ENCODE assay signal across 16 cellular contexts in genomic region chr16:75801307-75801706, GRCh38.
DNase-seq lines count a peak whose midpoint lies in the region; ATAC-seq, FAIRE-seq and TF ChIP-seq lines count a peak whose summit lies in the region.
"Had no signal": no experiment of that assay in that cellular context is flagged by ENCODE, and none has a peak within 500 bp of the region (broad histone marks: within the 10 kb centered on the region; RNA-seq: fewer than 3 reads in every experiment).

No MANE protein-coding gene starts in this region.

- DNase-seq in NAMALWA (ENCODE audit: low spot score), result peak; percentile 30
- no peak for DNase-seq in K562 (ENCODE audit: extremely low read depth in 1 of 4, low spot score in 3 of 4)
- DNase-seq in myocyte (ENCODE audit: low read depth), result peak; percentile 18
- no peak for DNase-seq in NCI-H2196 treated with DMSO at 0.1 percent for 48 hours (lab: John Stamatoyannopoulos, UW; ENCODE audit: unreplicated experiment)
- no peak for DNase-seq in activated CD4-positive, alpha-beta T cell treated with anti-CD3 and anti-CD28 coated beads, Interleukin-2, amount 10 ng/mL, durations not matched to agents 7 days and 5 days
- DNase-seq: activated T-cell treated with anti-CD3 and anti-CD28 coated beads, Interleukin-2, amount 50 U/mL, for 24 hours; aorta; CD4-positive, alpha-beta memory T cell; NCI-H345; SIG-M5 had no signal

- no peaks in the 10 kb centered on the region for H4K20me1 ChIP-seq in K562 (replicated peaks; ENCODE audit: control insufficient read depth, insufficient read depth, low read length)

- H3K4me3 Mint-ChIP-seq in activated CD4-positive, alpha-beta T cell treated with anti-CD3 and anti-CD28 coated beads, Interleukin-2, amount 10 ng/mL, durations not matched to agents 7 days and 5 days, result no peak overlapping the region
- H3K4me3 Mint-ChIP-seq: activated T-cell treated with anti-CD3 and anti-CD28 coated beads, Interleukin-2, amount 50 U/mL, for 24 hours; CD4-positive, alpha-beta memory T cell; memory B cell; WTC11 had no signal

- H3K36me3 Mint-ChIP-seq in activated CD4-positive, alpha-beta T cell treated with anti-CD3 and anti-CD28 coated beads, Interleukin-2, amount 10 ng/mL, durations not matched to agents 7 days and 5 days (ENCODE audit: low read depth), result no peaks in the 10 kb centered on the region
- H3K36me3 Mint-ChIP-seq: CD4-positive, alpha-beta memory T cell; memory B cell; WTC11 had no signal

- peaks cover 4% of the 10 kb centered on the region for H3K27me3 Mint-ChIP-seq in activated CD4-positive, alpha-beta T cell treated with anti-CD3 and anti-CD28 coated beads, Interleukin-2, amount 10 ng/mL, durations not matched to agents 7 days and 5 days

- TF ChIP-seq EP300 in K562 (IDR thresholded peaks at IDR 0.05; ENCODE audit: low read length), result no peak

- H2AFZ ChIP-seq in K562 (ENCODE audit: low read depth, low read length), result no peak overlapping the region

- ATAC-seq in K562 (no peak), GM19463 (IDR thresholded peaks at IDR 0.05; ENCODE audit: unreplicated experiment) (no peak), HG03378 (IDR thresholded peaks at IDR 0.05; ENCODE audit: unreplicated experiment) (no peak)
- ATAC-seq: WTC11 had no signal

- no peaks in the 10 kb centered on the region for H3K79me2 ChIP-seq in K562 (ENCODE audit: control insufficient read depth, insufficient read depth, low read length)

- no peaks in the 10 kb centered on the region for H3K9me3 ChIP-seq in K562 (replicated peaks; ENCODE audit: control insufficient read depth, insufficient read depth, low read depth, low read length)
- H3K9me3 ChIP-seq: right atrium auricular region had no signal

- H3K4me1 Mint-ChIP-seq in activated CD4-positive, alpha-beta T cell treated with anti-CD3 and anti-CD28 coated beads, Interleukin-2, amount 10 ng/mL, durations not matched to agents 7 days and 5 days, result no peaks in the 10 kb centered on the region
- H3K4me1 Mint-ChIP-seq: CD4-positive, alpha-beta memory T cell; memory B cell; WTC11 had no signal

- H3K27me3 ChIP-seq in K562 (ENCODE audit: control insufficient read depth in 2 of 2, insufficient read depth in 2 of 2, low read length in 2 of 2), result peaks cover 0 to 5% of the 10 kb centered on the region in 2 experiments; a peak in 1 of 5 replicates
- H3K27me3 ChIP-seq: right atrium auricular region had no signal

- no peaks in the 10 kb centered on the region for H3K9me3 Mint-ChIP-seq in activated CD4-positive, alpha-beta T cell treated with anti-CD3 and anti-CD28 coated beads, Interleukin-2, amount 10 ng/mL, durations not matched to agents 7 days and 5 days
- H3K9me3 Mint-ChIP-seq: activated T-cell treated with anti-CD3 and anti-CD28 coated beads, Interleukin-2, amount 50 U/mL, for 24 hours had no signal

- POLR2A ChIA-PET in K562 (lab: Yijun Ruan, JAX), result no interaction called here
- POLR2A ChIA-PET in activated CD4-positive, alpha-beta T cell treated with anti-CD3 and anti-CD28 coated beads, Interleukin-2, amount 10 ng/mL, durations not matched to agents 7 days and 5 days (lab: Charles Lee), result no interaction called here

- no TSS peak for BruUV-seq in K562 (replicated peaks; lab: Mats Ljungman, UMichigan)

- no peak for TF ChIP-seq POLR2A in K562 (conservative IDR thresholded peaks at IDR 0.05)

- CTCF ChIA-PET in K562 (lab: Yijun Ruan, JAX; ENCODE audit: low intra/inter-chr PET ratio), result interaction anchor here (0.9 to 2.0 kb wide), 3 partner anchors 852 to 1370 kb away, joined by 3 to 7 read pairs (median 5); no protein-coding TSS in a partner anchor
- CTCF ChIA-PET in activated CD4-positive, alpha-beta T cell treated with anti-CD3 and anti-CD28 coated beads, Interleukin-2, amount 10 ng/mL, durations not matched to agents 7 days and 5 days (lab: Charles Lee), result no interaction called here

- H3K4me1 ChIP-seq in K562 (replicated peaks in 1 of 2; ENCODE audit: control insufficient read depth in 2 of 2, insufficient read depth in 2 of 2, low read length in 2 of 2), result no peaks in the 10 kb centered on the region
- H3K4me1 ChIP-seq: right atrium auricular region had no signal

- no peaks in the 10 kb centered on the region for H3K9me1 ChIP-seq in K562 (ENCODE audit: control insufficient read depth, insufficient read depth, low read length)

- H3K27ac Mint-ChIP-seq in activated CD4-positive, alpha-beta T cell treated with anti-CD3 and anti-CD28 coated beads, Interleukin-2, amount 10 ng/mL, durations not matched to agents 7 days and 5 days, result no peak overlapping the region
- H3K27ac Mint-ChIP-seq: activated T-cell treated with anti-CD3 and anti-CD28 coated beads, Interleukin-2, amount 50 U/mL, for 24 hours; CD4-positive, alpha-beta memory T cell; memory B cell; WTC11 had no signal

- TF ChIP-seq CTCF in K562 (IDR thresholded peaks at IDR 0.05 in 2 of 3, conservative IDR thresholded peaks at IDR 0.05 in 1 of 3; ENCODE audit: insufficient read depth in 2 of 3, low read depth in 1 of 3, low read length in 3 of 3), result peak in 1 of 3 experiments; percentile 53; a peak in 2 of 6 replicates

- H3K27ac ChIP-seq in K562 (ENCODE audit: extremely low read depth, low read depth, low read length), result no peak overlapping the region
- H3K27ac ChIP-seq: right atrium auricular region had no signal

- in situ Hi-C loops in K562 (cut with MboI), result no loop called here

- H3K4me2 ChIP-seq in K562 (ENCODE audit: insufficient read depth, low read length), result no peak overlapping the region

- FAIRE-seq in G401.6 (lab: Jason Lieb, UNC), result peak; percentile 58
- FAIRE-seq in K562 (lab: Jason Lieb, UNC), result no peak

- WGBS in K562 (ENCODE audit: insufficient coverage, low coverage, missing lambda C conversion rate), result 0% methylated on average over 3 of the region's 3 CpGs

- peak; percentile 61 to 66 for TF ChIP-seq RAD21 in K562 (CRISPR knock-in tag; conservative IDR thresholded peaks at IDR 0.05 in 1 of 2, IDR thresholded peaks at IDR 0.05 in 1 of 2)

- H3K9ac ChIP-seq in K562 (ENCODE audit: insufficient read depth in 1 of 2, low read depth in 2 of 2, low read length in 2 of 2), result no peak overlapping the region

- H3K36me3 ChIP-seq in K562 (ENCODE audit: control insufficient read depth, insufficient read depth, low read length), result no peaks in the 10 kb centered on the region
- H3K36me3 ChIP-seq: right atrium auricular region had no signal

- intact Hi-C loops in K562 (cut with micrococcal nuclease), result loop anchor here (2.0 to 10.0 kb wide), 2 partner anchors 113 to 1367 kb away; no protein-coding TSS in a partner anchor

- H3K4me3 ChIP-seq in K562, result no peak overlapping the region
- H3K4me3 ChIP-seq: right atrium auricular region had no signal

TF ChIP-seq in K562, 482 proteins besides CTCF, POLR2A, EP300 and RAD21:
- TF ChIP-seq DEAF1 (CRISPR knock-in tag; IDR thresholded peaks at IDR 0.05) (peak; percentile 24; the same call in 1 of the 2 replicates), ZNF134 (CRISPR knock-in tag; conservative IDR thresholded peaks at IDR 0.05) (no peak)

Comparison
In these comparisons a context has a peak if more than half of its experiments do, and no peak if none do; other contexts are left out.
1. DNase-seq: peak in NAMALWA (single experiment) and myocyte (single experiment); none in K562 (0 of 4), NCI-H2196 treated with DMSO at 0.1 percent for 48 hours (single experiment) and activated CD4-positive, alpha-beta T cell treated with anti-CD3 and anti-CD28 coated beads, Interleukin-2, amount 10 ng/mL, durations not matched to agents 7 days and 5 days (single experiment).